1 cellular context compared by ENCODE assay signal in genomic region chr1:20633190-20634064, GRCh38.
TF ChIP-seq lines count a peak whose summit lies in the region.

Gene PINK1 (plus strand): TSS chr1:20633458. CDS start chr1:20633549, 91 bp downstream.

TF ChIP-seq in K562, 482 proteins besides CTCF, POLR2A, EP300 and RAD21 (continued from another document and continues in another):
- TF ChIP-seq ZNF407 (IDR thresholded peaks at IDR 0.05; ENCODE audit: low read depth) (no peak), ZBTB43 (CRISPR knock-in tag; IDR thresholded peaks at IDR 0.05) (no peak), FUS (optimal IDR thresholded peaks at IDR 0.05; ENCODE audit: low read depth, low read length) (no peak), CCAR2 (IDR thresholded peaks at IDR 0.05; ENCODE audit: low read depth, low read length) (no peak), PTBP1 (IDR thresholded peaks at IDR 0.05; ENCODE audit: low read depth, low read length) (no peak), NFATC3 (IDR thresholded peaks at IDR 0.05) (no peak), TBP (optimal IDR thresholded peaks at IDR 0.05; ENCODE audit: low read depth, low read length) (peak; percentile 23), E2F6 (IDR thresholded peaks at IDR 0.05; ENCODE audit: borderline replicate concordance in 1 of 2, extremely low read depth in 1 of 2, insufficient read depth in 1 of 2, insufficient read length in 1 of 2, low read depth in 1 of 2, low read length in 1 of 2, poor library complexity in 1 of 2, severe bottlenecking in 1 of 2) (peak; percentile 81 to 93), NCOA1 (IDR thresholded peaks at IDR 0.05; ENCODE audit: low read depth) (no peak), WHSC1 (IDR thresholded peaks at IDR 0.05; ENCODE audit: low read length) (no peak), KAT8 (IDR thresholded peaks at IDR 0.05; ENCODE audit: low read depth) (no peak), FOXP4 (CRISPR knock-in tag; IDR thresholded peaks at IDR 0.05; ENCODE audit: borderline replicate concordance) (no peak), SP1 (CRISPR knock-in tag; IDR thresholded peaks at IDR 0.05) (peak; percentile 90), DMBX1 (CRISPR knock-in tag; IDR thresholded peaks at IDR 0.05; ENCODE audit: borderline replicate concordance) (no peak), SMARCE1 (IDR thresholded peaks at IDR 0.05) (no peak), ZNF586 (CRISPR knock-in tag; conservative IDR thresholded peaks at IDR 0.05) (no peak), ELK1 (CRISPR knock-in tag; IDR thresholded peaks at IDR 0.05) (no peak), HEY1 (CRISPR knock-in tag; IDR thresholded peaks at IDR 0.05; ENCODE audit: borderline replicate concordance) (no peak), TFAP4 (CRISPR knock-in tag; IDR thresholded peaks at IDR 0.05; ENCODE audit: borderline replicate concordance) (peak; percentile 75), ZNF311 (CRISPR knock-in tag; IDR thresholded peaks at IDR 0.05) (no peak), ZSCAN32 (CRISPR knock-in tag; IDR thresholded peaks at IDR 0.05) (no peak), POLR2AphosphoS2 (IDR thresholded peaks at IDR 0.05; ENCODE audit: low read length) (no peak), TAL1 (IDR thresholded peaks at IDR 0.05) (no peak), ZNF668 (CRISPR knock-in tag; IDR thresholded peaks at IDR 0.05) (no peak; the same call in 1 of the 2 replicates), ZNF140 (CRISPR knock-in tag; IDR thresholded peaks at IDR 0.05) (no peak), REST (CRISPR knock-in tag; IDR thresholded peaks at IDR 0.05; ENCODE audit: low read depth) (peak; percentile 23; the same call in 1 of the 2 replicates), MTA3 (IDR thresholded peaks at IDR 0.05; ENCODE audit: borderline replicate concordance) (no peak; the same call in 1 of the 2 replicates), VEZF1 (CRISPR knock-in tag; IDR thresholded peaks at IDR 0.05) (peak; percentile 89), KLF16 (IDR thresholded peaks at IDR 0.05) (no peak; the same call in 1 of the 2 replicates), ZKSCAN8 (CRISPR knock-in tag; IDR thresholded peaks at IDR 0.05) (no peak), TCF7 (IDR thresholded peaks at IDR 0.05; ENCODE audit: borderline replicate concordance) (no peak), RFX5 (IDR thresholded peaks at IDR 0.05; ENCODE audit: low read depth, low read length) (no peak), MEF2A (IDR thresholded peaks at IDR 0.05; ENCODE audit: control insufficient read depth, low read depth, low read length) (no peak), ATF4 (CRISPR knock-in tag; IDR thresholded peaks at IDR 0.05) (no peak), BMI1 (IDR thresholded peaks at IDR 0.05; ENCODE audit: low read length) (no peak), ZNF696 (CRISPR knock-in tag; conservative IDR thresholded peaks at IDR 0.05) (no peak), NR0B1 (IDR thresholded peaks at IDR 0.05; ENCODE audit: partially characterized antibody) (no peak), LARP7 (IDR thresholded peaks at IDR 0.05) (no peak), ZNF253 (CRISPR knock-in tag; conservative IDR thresholded peaks at IDR 0.05) (no peak)
